Comparison of ENCODE assay signal across 8 cellular contexts in the genomic region with DNA sequence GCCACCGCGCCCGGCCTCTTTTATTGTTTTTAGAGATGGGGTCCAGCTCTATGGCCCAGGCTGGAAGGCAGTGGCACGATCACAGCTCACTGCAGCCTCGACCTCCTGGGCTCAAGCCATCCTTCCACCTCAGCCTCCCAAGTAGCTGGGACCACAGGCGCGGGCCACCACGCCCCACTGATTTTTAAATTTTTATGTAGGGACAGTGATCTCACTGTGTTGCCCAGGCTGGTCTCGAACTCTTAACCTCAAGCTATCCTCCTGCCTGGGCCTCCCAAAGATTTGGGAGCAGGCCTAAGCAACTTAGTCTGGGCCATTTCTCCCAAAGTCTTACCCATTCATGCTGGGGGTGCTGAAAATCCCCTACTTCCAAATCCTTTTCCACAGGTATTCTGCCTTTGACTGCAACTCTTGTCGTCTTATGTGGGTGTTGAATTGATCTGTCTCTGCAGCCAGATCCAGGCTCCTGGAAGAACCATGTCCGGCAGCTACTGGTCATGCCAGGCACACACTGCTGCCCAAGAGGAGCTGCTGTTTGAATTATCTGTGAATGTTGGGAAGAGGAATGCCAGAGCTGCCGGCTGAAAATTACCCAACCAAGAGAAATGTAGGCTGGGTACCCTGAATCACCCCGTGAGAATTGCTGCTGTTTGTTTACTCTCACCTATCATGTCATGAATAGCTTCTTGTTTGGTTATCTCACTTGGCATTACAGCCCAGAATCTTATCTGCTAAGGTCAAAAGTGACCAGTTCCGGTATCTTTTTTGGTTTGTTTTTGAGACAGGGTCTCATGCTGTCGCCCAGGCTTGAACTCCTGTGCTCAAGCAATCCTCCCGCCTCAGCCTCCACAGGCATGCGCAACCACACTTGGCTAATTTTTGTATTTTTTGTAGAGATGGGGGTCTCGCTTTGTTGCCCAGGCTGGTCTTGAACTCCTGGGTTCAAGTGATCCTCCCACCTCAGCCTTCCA. TPM values are rescaled to one million over a fixed set of nuclear protein-coding genes. Genes with fewer than 3 reads are reported as not detected.
DNase-seq lines count a peak whose midpoint lies in the region; ATAC-seq, FAIRE-seq and TF ChIP-seq lines count a peak whose summit lies in the region.

No MANE protein-coding gene starts in this region.

- no peaks in the 10 kb centered on the region for H3K27me3 ChIP-seq in PC-9 (ENCODE audit: insufficient read depth, low read depth)
- no peaks in the 10 kb centered on the region for H3K27me3 ChIP-seq in endothelial cell of umbilical vein (ENCODE audit: control insufficient read depth in 2 of 2, insufficient read depth in 2 of 2, low read length in 2 of 2)
- H3K27me3 ChIP-seq in parathyroid adenoma (ENCODE audit: control insufficient read depth, insufficient read depth, low read length), result no peaks in the 10 kb centered on the region

- ATAC-seq in HG02885 (IDR thresholded peaks at IDR 0.05; ENCODE audit: poor library complexity, unreplicated experiment) (no peak), HG03135 (IDR thresholded peaks at IDR 0.05; ENCODE audit: unreplicated experiment) (no peak), GM19397 (IDR thresholded peaks at IDR 0.05; ENCODE audit: unreplicated experiment) (no peak)

- dilution Hi-C loops in endothelial cell of umbilical vein (cut with MboI; ENCODE audit: extremely low pct_ligation_motif_present, low sequenced_read_pairs), result no loop called here

- no peaks in the 10 kb centered on the region for H3K9me1 ChIP-seq in endothelial cell of umbilical vein (replicated peaks; ENCODE audit: control insufficient read depth, extremely low read depth, insufficient read depth, low read length)

- H2AFZ ChIP-seq in PC-9 (no peak overlapping the region; the same call in 1 of the 2 replicates), endothelial cell of umbilical vein (ENCODE audit: low read depth, low read length) (no peak overlapping the region), parathyroid adenoma (peak overlapping the region; percentile 100)

- TF ChIP-seq CTCF in Calu3 (IDR thresholded peaks at IDR 0.05; ENCODE audit: unreplicated experiment) (no peak), PC-9 (conservative IDR thresholded peaks at IDR 0.05) (no peak), endothelial cell of umbilical vein (IDR thresholded peaks at IDR 0.05; ENCODE audit: extremely low read depth in 1 of 2, insufficient read depth in 1 of 2, low read depth in 1 of 2, low read length in 2 of 2) (no peak), parathyroid adenoma (IDR thresholded peaks at IDR 0.05) (no peak)

- POLR2A ChIA-PET in PC-9 (lab: Charles Lee; ENCODE audit: unreplicated experiment) (interaction anchor here (0.6 kb wide), 1 partner anchor 859 kb away, joined by 3 read pairs; no protein-coding TSS in a partner anchor), endothelial cell of umbilical vein (lab: Charles Lee) (interaction anchor here (1.3 kb wide), 1 partner anchor 9 kb away, joined by 5 read pairs; no protein-coding TSS in a partner anchor)

- no peaks in the 10 kb centered on the region for H3K9me3 Mint-ChIP-seq in Calu3 (ENCODE audit: low read depth, unreplicated experiment)

- H3K27me3 Mint-ChIP-seq in Calu3 (ENCODE audit: unreplicated experiment), result peaks cover 2% of the 10 kb centered on the region

- CTCF ChIA-PET in Calu3 (lab: Charles Lee) (interaction anchor here (1.3 kb wide), 1 partner anchor 62 kb away, joined by 4 read pairs; no protein-coding TSS in a partner anchor), PC-9 (lab: Charles Lee) (interaction anchor here (0.6 kb wide), 1 partner anchor 11 kb away, joined by 3 read pairs; a partner anchor contains a TSS), endothelial cell of umbilical vein (lab: Charles Lee) (interaction anchor here (0.9 to 3.2 kb wide), 2 partner anchors 12 to 19 kb away, joined by 3 to 18 read pairs; a partner anchor contains a TSS)

- TF ChIP-seq POLR2A in endothelial cell of umbilical vein (IDR thresholded peaks at IDR 0.05; ENCODE audit: low read depth, low read length), result no peak

- H3K27ac ChIP-seq in PC-9, result peak overlapping the region; percentile 72
- H3K27ac ChIP-seq in endothelial cell of umbilical vein (ENCODE audit: insufficient read depth, low read depth, low read length), result peak overlapping the region; percentile 96
- peak overlapping the region; percentile 96 for H3K27ac ChIP-seq in parathyroid adenoma

- H3K27ac Mint-ChIP-seq in Calu3 (ENCODE audit: unreplicated experiment), result peak overlapping the region; percentile 99

- peaks cover 27% of the 10 kb centered on the region; the same call in 1 of the 2 replicates for H3F3A ChIP-seq in PC-9 (ENCODE audit: insufficient read depth, low read depth)

- peaks cover 17% of the 10 kb centered on the region for H3K4me1 ChIP-seq in PC-9 (replicated peaks; ENCODE audit: insufficient read depth)
- no peaks in the 10 kb centered on the region for H3K4me1 ChIP-seq in endothelial cell of umbilical vein (ENCODE audit: control insufficient read depth, extremely low read depth, insufficient read depth, low read length)
- no peaks in the 10 kb centered on the region for H3K4me1 ChIP-seq in parathyroid adenoma

- H3K36me3 Mint-ChIP-seq in Calu3 (ENCODE audit: insufficient read depth, unreplicated experiment), result peaks cover 58% of the 10 kb centered on the region

- FAIRE-seq in endothelial cell of umbilical vein (lab: Jason Lieb, UNC), result no peak

- H3K36me3 ChIP-seq in PC-9 (ENCODE audit: low read depth) (peaks cover 7% of the 10 kb centered on the region; the same call in 1 of the 2 replicates), endothelial cell of umbilical vein (ENCODE audit: control insufficient read depth in 2 of 2, extremely low read depth in 1 of 2, insufficient read depth in 2 of 2, low read length in 2 of 2) (peaks cover 3 to 5% of the 10 kb centered on the region in 2 experiments), parathyroid adenoma (ENCODE audit: control insufficient read depth, insufficient read depth, low read length) (no peaks in the 10 kb centered on the region)

- H3K4me3 Mint-ChIP-seq in Calu3 (ENCODE audit: low read depth, unreplicated experiment), result peak overlapping the region; percentile 97

- H3K9me3 ChIP-seq in PC-9 (ENCODE audit: insufficient read depth, low read depth), result no peaks in the 10 kb centered on the region
- no peaks in the 10 kb centered on the region for H3K9me3 ChIP-seq in endothelial cell of umbilical vein (replicated peaks; ENCODE audit: control insufficient read depth, insufficient read depth, low read length)
- H3K9me3 ChIP-seq in parathyroid adenoma (ENCODE audit: control insufficient read depth, low read length), result no peaks in the 10 kb centered on the region

- intact Hi-C loops in Calu3 (cut with micrococcal nuclease; ENCODE audit: unreplicated experiment) (no loop called here), PC-9 (cut with micrococcal nuclease; ENCODE audit: unreplicated experiment) (loop anchor here (10.0 kb wide), 1 partner anchor 64 kb away; no protein-coding TSS in a partner anchor), endothelial cell of umbilical vein (cut with micrococcal nuclease) (loop anchor here (5.0 kb wide), 1 partner anchor 129 kb away; a partner anchor contains a TSS)

- BruUV-seq in Calu3 (replicated peaks; lab: Mats Ljungman, UMichigan), result TSS peak; percentile 51
- TSS peak; percentile 41 for BruUV-seq in PC-9 (replicated peaks; lab: Mats Ljungman, UMichigan)
- BruUV-seq in endothelial cell of umbilical vein (replicated peaks; lab: Mats Ljungman, UMichigan), result no TSS peak

- no peaks in the 10 kb centered on the region for H3K79me2 ChIP-seq in PC-9 (ENCODE audit: low read depth)
- no peaks in the 10 kb centered on the region for H3K79me2 ChIP-seq in endothelial cell of umbilical vein (ENCODE audit: control insufficient read depth, insufficient read depth, low read length)
- no peaks in the 10 kb centered on the region for H3K79me2 ChIP-seq in parathyroid adenoma

- H3K4me3 ChIP-seq in PC-9 (peak overlapping the region; percentile 82), endothelial cell of umbilical vein (replicated peaks in 1 of 3; ENCODE audit: insufficient read depth in 1 of 3, low read depth in 1 of 3, low read length in 3 of 3) (no peak overlapping the region), parathyroid adenoma (ENCODE audit: low read depth, low read length) (no peak overlapping the region)

- no peaks in the 10 kb centered on the region for H4K20me1 ChIP-seq in PC-9 (ENCODE audit: insufficient read depth)
- H4K20me1 ChIP-seq in endothelial cell of umbilical vein (replicated peaks; ENCODE audit: control insufficient read depth, extremely low read depth, insufficient read depth, low read length), result no peaks in the 10 kb centered on the region

- no peak overlapping the region for H3K9ac ChIP-seq in endothelial cell of umbilical vein (replicated peaks; ENCODE audit: extremely low read depth, insufficient read depth, low read length)
- H3K9ac ChIP-seq in parathyroid adenoma, result no peak overlapping the region

- no peaks in the 10 kb centered on the region for H3K9me2 ChIP-seq in PC-9 (ENCODE audit: insufficient read depth)

- H3K4me1 Mint-ChIP-seq in Calu3 (ENCODE audit: low read depth, unreplicated experiment), result peaks cover 9% of the 10 kb centered on the region

- H3K4me2 ChIP-seq in PC-9, result peak overlapping the region; percentile 72
- H3K4me2 ChIP-seq in endothelial cell of umbilical vein (ENCODE audit: insufficient read depth, low read length), result no peak overlapping the region
- peak overlapping the region; percentile 76 for H3K4me2 ChIP-seq in parathyroid adenoma (ENCODE audit: low read length)

- DNase-seq in Calu3 (no peak), PC-9 (peak in 1 of 2 experiments; percentile 54), endothelial cell of umbilical vein (ENCODE audit: low read depth, low spot score) (no peak), GM19240 (ENCODE audit: insufficient read length, low spot score) (no peak)

RNA-seq across cellular contexts. Expression of a gene that starts 1.1 kb away (rescaled TPM):
- total RNA-seq in Calu3 (2022), result 80.7 and 83.9 TPM in 2 replicates
- 96.1 and 123 TPM in 2 replicates for total RNA-seq in PC-9 (2021)
- total RNA-seq in endothelial cell of umbilical vein, result 29.9 and 31.3 TPM in 2 replicates
- 122 and 137 TPM in 2 replicates for polyA plus RNA-seq in endothelial cell of umbilical vein
- 58.4 and 62.9 TPM in 2 replicates for polyA plus RNA-seq in endothelial cell of umbilical vein (2011; cell fraction: cytosol; rRNA removed)
- polyA plus RNA-seq in endothelial cell of umbilical vein (2011; cell fraction: nucleus; rRNA removed), result 33.3 and 36.1 TPM in 2 replicates
- 30.1 and 38.0 TPM in 2 replicates for polyA plus RNA-seq in endothelial cell of umbilical vein (2012)
- polyA minus RNA-seq in endothelial cell of umbilical vein, result 130 and 145 TPM in 2 replicates
- polyA minus RNA-seq in endothelial cell of umbilical vein (2011; cell fraction: cytosol; rRNA and poly(A)+ RNA removed), result 43.5 TPM
- 21.5 and 22.5 TPM in 2 replicates for polyA minus RNA-seq in endothelial cell of umbilical vein (2011; cell fraction: nucleus; rRNA and poly(A)+ RNA removed)

RNA-seq across cellular contexts. Expression of a gene that starts 11.4 kb away (rescaled TPM):
- 34.1 and 35.0 TPM in 2 replicates for total RNA-seq in Calu3 (2022)
- total RNA-seq in PC-9 (2021), result 21.4 and 28.7 TPM in 2 replicates
- 31.5 and 35.7 TPM in 2 replicates for total RNA-seq in endothelial cell of umbilical vein
- polyA plus RNA-seq in endothelial cell of umbilical vein, result 51.3 and 51.6 TPM in 2 replicates
- polyA plus RNA-seq in endothelial cell of umbilical vein (2011; cell fraction: cytosol; rRNA removed), result 36.1 and 38.8 TPM in 2 replicates
- 34.4 and 36.5 TPM in 2 replicates for polyA plus RNA-seq in endothelial cell of umbilical vein (2011; cell fraction: nucleus; rRNA removed)
- polyA plus RNA-seq in endothelial cell of umbilical vein (2012), result 21.6 and 29.0 TPM in 2 replicates
- polyA minus RNA-seq in endothelial cell of umbilical vein, result 25.4 and 28.4 TPM in 2 replicates
- 12.1 TPM for polyA minus RNA-seq in endothelial cell of umbilical vein (2011; cell fraction: cytosol; rRNA and poly(A)+ RNA removed)
- 15.7 and 16.2 TPM in 2 replicates for polyA minus RNA-seq in endothelial cell of umbilical vein (2011; cell fraction: nucleus; rRNA and poly(A)+ RNA removed)

RNA-seq across cellular contexts. Expression of a gene that starts 27.1 kb away (rescaled TPM):
- total RNA-seq in Calu3 (2022) (1.2 and 1.4 TPM in 2 replicates), PC-9 (2021) (1.3 and 1.7 TPM in 2 replicates), endothelial cell of umbilical vein (not detected in 2 replicates)
- 0.02 TPM in 1 of 2 replicates, not detected in the other for polyA plus RNA-seq in endothelial cell of umbilical vein
- 0.03 TPM in 1 of 2 replicates, not detected in the other for polyA plus RNA-seq in endothelial cell of umbilical vein (2011; cell fraction: cytosol; rRNA removed)
- 0.08 TPM in 1 of 2 replicates, not detected in the other for polyA plus RNA-seq in endothelial cell of umbilical vein (2011; cell fraction: nucleus; rRNA removed)
- not detected in 2 replicates for polyA plus RNA-seq in endothelial cell of umbilical vein (2012)
- 0.06 TPM in 1 of 2 replicates, not detected in the other for polyA minus RNA-seq in endothelial cell of umbilical vein
- not detected for polyA minus RNA-seq in endothelial cell of umbilical vein (2011; cell fraction: cytosol; rRNA and poly(A)+ RNA removed)
- 0.10 TPM in 1 of 2 replicates, not detected in the other for polyA minus RNA-seq in endothelial cell of umbilical vein (2011; cell fraction: nucleus; rRNA and poly(A)+ RNA removed)

RNA-seq across cellular contexts. Expression of a gene that starts 37.0 kb away (rescaled TPM):
- total RNA-seq in Calu3 (2022) (10.1 and 11.4 TPM in 2 replicates), PC-9 (2021) (7.9 and 13.5 TPM in 2 replicates), endothelial cell of umbilical vein (0.21 and 0.58 TPM in 2 replicates)
- 0.47 and 0.49 TPM in 2 replicates for polyA plus RNA-seq in endothelial cell of umbilical vein
- polyA plus RNA-seq in endothelial cell of umbilical vein (2011; cell fraction: cytosol; rRNA removed), result 0.26 and 0.35 TPM in 2 replicates
- 0.12 and 0.17 TPM in 2 replicates for polyA plus RNA-seq in endothelial cell of umbilical vein (2011; cell fraction: nucleus; rRNA removed)
- polyA plus RNA-seq in endothelial cell of umbilical vein (2012), result 0.08 and 0.26 TPM in 2 replicates
- 0.68 and 2.4 TPM in 2 replicates for polyA minus RNA-seq in endothelial cell of umbilical vein
- polyA minus RNA-seq in endothelial cell of umbilical vein (2011; cell fraction: cytosol; rRNA and poly(A)+ RNA removed), result not detected
- 0.10 and 0.14 TPM in 2 replicates for polyA minus RNA-seq in endothelial cell of umbilical vein (2011; cell fraction: nucleus; rRNA and poly(A)+ RNA removed)

RNA-seq across cellular contexts. Expression of a gene that starts 58.7 kb away (rescaled TPM):
- 48.9 and 49.4 TPM in 2 replicates for total RNA-seq in Calu3 (2022)
- 28.4 and 34.8 TPM in 2 replicates for total RNA-seq in PC-9 (2021)
- 21.2 and 23.8 TPM in 2 replicates for total RNA-seq in endothelial cell of umbilical vein
- 7.7 and 9.5 TPM in 2 replicates for polyA plus RNA-seq in endothelial cell of umbilical vein
- 4.8 and 5.4 TPM in 2 replicates for polyA plus RNA-seq in endothelial cell of umbilical vein (2011; cell fraction: cytosol; rRNA removed)
- 25.5 and 30.1 TPM in 2 replicates for polyA plus RNA-seq in endothelial cell of umbilical vein (2011; cell fraction: nucleus; rRNA removed)
- polyA plus RNA-seq in endothelial cell of umbilical vein (2012), result 8.7 and 10.7 TPM in 2 replicates
- polyA minus RNA-seq in endothelial cell of umbilical vein, result 7.0 and 12.7 TPM in 2 replicates
- polyA minus RNA-seq in endothelial cell of umbilical vein (2011; cell fraction: cytosol; rRNA and poly(A)+ RNA removed), result 5.9 TPM
- 6.1 and 9.9 TPM in 2 replicates for polyA minus RNA-seq in endothelial cell of umbilical vein (2011; cell fraction: nucleus; rRNA and poly(A)+ RNA removed)
